ENCODE assay signal across 8 cellular contexts in the genomic region with DNA sequence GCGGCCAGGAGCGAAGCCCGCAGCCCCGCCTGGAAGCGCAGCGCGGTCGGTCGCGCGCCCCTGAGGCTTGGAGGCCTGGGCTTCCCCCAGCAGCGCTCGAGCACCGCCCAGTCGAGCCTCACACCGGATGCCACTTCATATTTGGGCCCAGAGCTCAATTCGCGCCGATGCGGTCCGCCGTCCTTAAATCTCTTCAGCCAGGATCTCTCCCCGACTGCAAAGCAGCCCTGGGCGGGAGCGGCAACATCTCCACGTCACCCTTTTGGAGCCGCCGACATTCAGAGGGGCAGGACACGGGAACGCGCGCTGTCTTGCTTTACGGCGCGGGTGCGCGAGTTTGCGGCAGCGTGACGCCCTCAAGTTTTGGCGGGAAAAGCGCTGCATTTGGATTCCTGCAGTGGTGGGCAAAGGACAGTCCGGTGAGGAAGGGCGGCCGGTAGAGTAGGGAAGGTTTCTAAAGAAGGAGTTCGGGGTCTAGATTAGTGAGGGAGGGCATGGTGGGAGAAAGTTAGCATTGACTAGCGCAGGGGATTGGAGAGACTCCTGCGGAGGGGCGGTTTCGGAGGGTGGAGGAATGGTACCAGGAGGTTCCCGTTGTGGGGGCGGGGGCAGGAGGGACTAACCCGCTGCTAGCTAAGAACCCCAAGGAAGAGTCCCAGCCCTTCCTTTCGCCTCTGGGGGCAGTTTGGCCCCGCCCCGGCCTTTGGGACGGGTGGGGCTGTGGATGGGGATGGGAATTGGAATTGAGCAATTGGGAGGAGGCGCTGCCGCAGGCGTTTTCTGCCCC. TPM values are rescaled to one million over a fixed set of nuclear protein-coding genes. Genes with fewer than 3 reads are reported as not detected.
DNase-seq lines count a peak whose midpoint lies in the region; ATAC-seq, FAIRE-seq and TF ChIP-seq lines count a peak whose summit lies in the region.

No MANE protein-coding gene starts in this region.

- H3K9me3 ChIP-seq in NT2/D1 (ENCODE audit: insufficient read depth, low read length): no peaks in the 10 kb centered on the region
- H3K9me3 ChIP-seq in endothelial cell of umbilical vein (replicated peaks; ENCODE audit: control insufficient read depth, insufficient read depth, low read length): no peaks in the 10 kb centered on the region

- no peaks in the 10 kb centered on the region for H3K4me1 ChIP-seq in NT2/D1 (ENCODE audit: insufficient read depth, insufficient read length)
- H3K4me1 ChIP-seq in endothelial cell of umbilical vein (ENCODE audit: control insufficient read depth, extremely low read depth, insufficient read depth, low read length): peaks cover 27% of the 10 kb centered on the region

- H3K4me2 ChIP-seq in endothelial cell of umbilical vein (ENCODE audit: insufficient read depth, low read length): peak overlapping the region; percentile 96

- intact Hi-C loops in endothelial cell of umbilical vein (cut with micrococcal nuclease): loop anchor here (1.0 to 5.0 kb wide), 7 partner anchors 33 to 262 kb away; partner anchors contain the start of genes EI24, FEZ1, HYLS1 and STT3A

- POLR2A ChIA-PET in endothelial cell of umbilical vein (lab: Charles Lee): interaction anchor here (1.8 kb wide), 1 partner anchor 33 kb away, joined by 8 read pairs; the partner anchor contains the start of gene STT3A

- TF ChIP-seq POLR2A in endothelial cell of umbilical vein (IDR thresholded peaks at IDR 0.05; ENCODE audit: low read depth, low read length): peak; percentile 71

- H3K27ac ChIP-seq in endothelial cell of umbilical vein (ENCODE audit: insufficient read depth, low read depth, low read length): peak overlapping the region; percentile 49

- CTCF ChIA-PET in endothelial cell of umbilical vein (lab: Charles Lee): interaction anchor here (0.8 to 7.0 kb wide), 4 partner anchors 44 to 262 kb away, joined by 3 to 44 read pairs (median 10); partner anchors contain the start of gene HYLS1

- no peak for TF ChIP-seq CTCF in endothelial cell of umbilical vein (IDR thresholded peaks at IDR 0.05; ENCODE audit: extremely low read depth in 1 of 2, insufficient read depth in 1 of 2, low read depth in 1 of 2, low read length in 2 of 2)

- H3K4me3 ChIP-seq in NT2/D1 (ENCODE audit: insufficient read length, low read depth): peak overlapping the region; percentile 59
- H3K4me3 ChIP-seq in endothelial cell of umbilical vein (replicated peaks in 1 of 3; ENCODE audit: insufficient read depth in 1 of 3, low read depth in 1 of 3, low read length in 3 of 3): peak overlapping the region; percentile 24 to 91 (median 60)

- dilution Hi-C loops in endothelial cell of umbilical vein (cut with MboI; ENCODE audit: extremely low pct_ligation_motif_present, low sequenced_read_pairs): no loop called here

- H3K27me3 ChIP-seq in NT2/D1 (ENCODE audit: insufficient read depth, insufficient read length): no peaks in the 10 kb centered on the region
- H3K27me3 ChIP-seq in endothelial cell of umbilical vein (ENCODE audit: control insufficient read depth in 2 of 2, insufficient read depth in 2 of 2, low read length in 2 of 2): no peaks in the 10 kb centered on the region

- no peaks in the 10 kb centered on the region for H4K20me1 ChIP-seq in endothelial cell of umbilical vein (replicated peaks; ENCODE audit: control insufficient read depth, extremely low read depth, insufficient read depth, low read length)

- in situ Hi-C loops in Caki2 (cut with HindIII; ENCODE audit: low pct_unique_long_range_greater_than_20kb, low sequenced_read_pairs): no loop called here

- FAIRE-seq in HTR-8/SVneo (lab: Jason Lieb, UNC): peak; percentile 36
- peak; percentile 77 for FAIRE-seq in endothelial cell of umbilical vein (lab: Jason Lieb, UNC)

- H3K9ac ChIP-seq in NT2/D1 (ENCODE audit: insufficient read length, low read depth): peak overlapping the region; percentile 96
- peak overlapping the region; percentile 64 for H3K9ac ChIP-seq in endothelial cell of umbilical vein (replicated peaks; ENCODE audit: extremely low read depth, insufficient read depth, low read length)

- DNase-seq in Caki2 (ENCODE audit: low read depth) (peak; percentile 81), HTR-8/SVneo (ENCODE audit: insufficient read length, low spot score) (peak; percentile 48), NT2/D1 (ENCODE audit: low read depth, low spot score) (peak; percentile 90), endothelial cell of umbilical vein (ENCODE audit: low read depth, low spot score) (peak; percentile 91), middle frontal gyrus (ENCODE audit: extremely low spot score, low spot score) (peak; percentile 84)
- peak; percentile 95 for DNase-seq in activated CD8-positive, alpha-beta memory T cell treated with anti-CD3 and anti-CD28 coated beads, Interleukin-2, amount 50 U/mL, for 48 hours
- DNase-seq in stimulated activated CD8-positive, alpha-beta memory T cell treated with anti-CD3 and anti-CD28 coated beads, Interleukin-2, amount 100 ng/mL, for 1 hour (ENCODE audit: low read depth in 2 of 2): peak; percentile 73 to 75

- H2AFZ ChIP-seq in endothelial cell of umbilical vein (ENCODE audit: low read depth, low read length): peak overlapping the region; percentile 28

- H3K36me3 ChIP-seq in NT2/D1 (ENCODE audit: insufficient read depth, insufficient read length, low read length): peaks cover 55% of the 10 kb centered on the region
- H3K36me3 ChIP-seq in endothelial cell of umbilical vein (ENCODE audit: control insufficient read depth in 2 of 2, extremely low read depth in 1 of 2, insufficient read depth in 2 of 2, low read length in 2 of 2): peaks cover 3 to 7% of the 10 kb centered on the region in 2 experiments

- ATAC-seq in GM21381 (IDR thresholded peaks at IDR 0.05; ENCODE audit: unreplicated experiment): peak; percentile 82

- peaks cover 14% of the 10 kb centered on the region for H3K79me2 ChIP-seq in endothelial cell of umbilical vein (ENCODE audit: control insufficient read depth, insufficient read depth, low read length)

- H3K9me1 ChIP-seq in endothelial cell of umbilical vein (replicated peaks; ENCODE audit: control insufficient read depth, extremely low read depth, insufficient read depth, low read length): no peaks in the 10 kb centered on the region

- no TSS peak for BruUV-seq in endothelial cell of umbilical vein (replicated peaks; lab: Mats Ljungman, UMichigan)

TF ChIP-seq in endothelial cell of umbilical vein, 7 proteins besides CTCF, POLR2A, EP300 and RAD21:
- TF ChIP-seq POLR2AphosphoS5 (IDR thresholded peaks at IDR 0.05; ENCODE audit: insufficient read depth, low read depth, low read length) (peak; percentile 67), EZH2 (IDR thresholded peaks at IDR 0.05; ENCODE audit: borderline replicate concordance, low read depth, low read length, severe bottlenecking) (no peak)
- TF ChIP-seq, protein P1, sequence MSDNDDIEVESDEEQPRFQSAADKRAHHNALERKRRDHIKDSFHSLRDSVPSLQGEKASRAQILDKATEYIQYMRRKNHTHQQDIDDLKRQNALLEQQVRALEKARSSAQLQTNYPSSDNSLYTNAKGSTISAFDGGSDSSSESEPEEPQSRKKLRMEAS (IDR thresholded peaks at IDR 0.05; ENCODE audit: insufficient read depth, insufficient read length): peak; percentile 22
TF ChIP-seq in endothelial cell of umbilical vein: peak in this region for 2.

RNA-seq across cellular contexts. Expression of gene CHEK1, which starts 0.8 kb away (rescaled TPM):
- 13.9 and 17.9 TPM in 2 replicates for total RNA-seq in Caki2 (2014; rRNA removed; shearing (Covaris generic); ENCODE audit: low replicate concordance)
- total RNA-seq in endothelial cell of umbilical vein: 55.6 and 66.1 TPM in 2 replicates
- 11.8 and 15.0 TPM in 2 replicates for polyA plus RNA-seq in endothelial cell of umbilical vein
- 22.5 and 26.7 TPM in 2 replicates for polyA plus RNA-seq in endothelial cell of umbilical vein (2011; cell fraction: cytosol; rRNA removed)
- polyA plus RNA-seq in endothelial cell of umbilical vein (2011; cell fraction: nucleus; rRNA removed): 23.5 and 38.8 TPM in 2 replicates
- polyA plus RNA-seq in endothelial cell of umbilical vein (2012): 34.3 and 57.9 TPM in 2 replicates
- 23.3 and 25.5 TPM in 2 replicates for polyA minus RNA-seq in endothelial cell of umbilical vein
- polyA minus RNA-seq in endothelial cell of umbilical vein (2011; cell fraction: cytosol; rRNA and poly(A)+ RNA removed): 19.6 TPM
- 38.6 and 58.6 TPM in 2 replicates for polyA minus RNA-seq in endothelial cell of umbilical vein (2011; cell fraction: nucleus; rRNA and poly(A)+ RNA removed)

RNA-seq across cellular contexts. Expression of gene STT3A, which starts 33.1 kb away (rescaled TPM):
- total RNA-seq in Caki2 (2014; rRNA removed; shearing (Covaris generic); ENCODE audit: low replicate concordance): 34.1 and 52.5 TPM in 2 replicates
- total RNA-seq in endothelial cell of umbilical vein: 216 and 236 TPM in 2 replicates
- 316 and 362 TPM in 2 replicates for polyA plus RNA-seq in endothelial cell of umbilical vein
- polyA plus RNA-seq in endothelial cell of umbilical vein (2011; cell fraction: cytosol; rRNA removed): 155 and 204 TPM in 2 replicates
- polyA plus RNA-seq in endothelial cell of umbilical vein (2011; cell fraction: nucleus; rRNA removed): 173 and 181 TPM in 2 replicates
- polyA plus RNA-seq in endothelial cell of umbilical vein (2012): 237 and 256 TPM in 2 replicates
- 1,347 and 1,527 TPM in 2 replicates for polyA minus RNA-seq in endothelial cell of umbilical vein
- polyA minus RNA-seq in endothelial cell of umbilical vein (2011; cell fraction: cytosol; rRNA and poly(A)+ RNA removed): 124 TPM
- polyA minus RNA-seq in endothelial cell of umbilical vein (2011; cell fraction: nucleus; rRNA and poly(A)+ RNA removed): 241 and 437 TPM in 2 replicates

RNA-seq across cellular contexts. Expression of gene ACRV1, which starts 54.9 kb away (rescaled TPM):
- not detected in 2 replicates for total RNA-seq in Caki2 (2014; rRNA removed; shearing (Covaris generic); ENCODE audit: low replicate concordance)
- not detected in 2 replicates for total RNA-seq in endothelial cell of umbilical vein
- polyA plus RNA-seq in endothelial cell of umbilical vein: not detected in 2 replicates
- polyA plus RNA-seq in endothelial cell of umbilical vein (2011; cell fraction: cytosol; rRNA removed): 0.07 TPM in 1 of 2 replicates, not detected in the other
- 0.07 and 0.14 TPM in 2 replicates for polyA plus RNA-seq in endothelial cell of umbilical vein (2011; cell fraction: nucleus; rRNA removed)
- polyA plus RNA-seq in endothelial cell of umbilical vein (2012): 0.20 and 0.67 TPM in 2 replicates
- not detected in 2 replicates for polyA minus RNA-seq in endothelial cell of umbilical vein
- not detected for polyA minus RNA-seq in endothelial cell of umbilical vein (2011; cell fraction: cytosol; rRNA and poly(A)+ RNA removed)
- polyA minus RNA-seq in endothelial cell of umbilical vein (2011; cell fraction: nucleus; rRNA and poly(A)+ RNA removed): not detected in 2 replicates

RNA-seq across cellular contexts. Expression of gene EI24, which starts 56.5 kb away (rescaled TPM):
- total RNA-seq in Caki2 (2014; rRNA removed; shearing (Covaris generic); ENCODE audit: low replicate concordance): 9.1 and 12.4 TPM in 2 replicates
- 115 and 119 TPM in 2 replicates for total RNA-seq in endothelial cell of umbilical vein
- polyA plus RNA-seq in endothelial cell of umbilical vein: 175 and 192 TPM in 2 replicates
- polyA plus RNA-seq in endothelial cell of umbilical vein (2011; cell fraction: cytosol; rRNA removed): 111 and 122 TPM in 2 replicates
- 39.6 and 49.7 TPM in 2 replicates for polyA plus RNA-seq in endothelial cell of umbilical vein (2011; cell fraction: nucleus; rRNA removed)
- polyA plus RNA-seq in endothelial cell of umbilical vein (2012): 116 and 160 TPM in 2 replicates
- 156 and 172 TPM in 2 replicates for polyA minus RNA-seq in endothelial cell of umbilical vein
- 34.1 TPM for polyA minus RNA-seq in endothelial cell of umbilical vein (2011; cell fraction: cytosol; rRNA and poly(A)+ RNA removed)
- 19.0 and 32.2 TPM in 2 replicates for polyA minus RNA-seq in endothelial cell of umbilical vein (2011; cell fraction: nucleus; rRNA and poly(A)+ RNA removed)

Comparison
In these comparisons a context has a peak if more than half of its experiments do, and no peak if none do; other contexts are left out.
1. Peak in every context shown above with its lines: DNase-seq, ATAC-seq, H3K4me3 ChIP-seq and H3K27ac ChIP-seq.